17 cellular contexts compared by ENCODE assay signal in the genomic region with DNA sequence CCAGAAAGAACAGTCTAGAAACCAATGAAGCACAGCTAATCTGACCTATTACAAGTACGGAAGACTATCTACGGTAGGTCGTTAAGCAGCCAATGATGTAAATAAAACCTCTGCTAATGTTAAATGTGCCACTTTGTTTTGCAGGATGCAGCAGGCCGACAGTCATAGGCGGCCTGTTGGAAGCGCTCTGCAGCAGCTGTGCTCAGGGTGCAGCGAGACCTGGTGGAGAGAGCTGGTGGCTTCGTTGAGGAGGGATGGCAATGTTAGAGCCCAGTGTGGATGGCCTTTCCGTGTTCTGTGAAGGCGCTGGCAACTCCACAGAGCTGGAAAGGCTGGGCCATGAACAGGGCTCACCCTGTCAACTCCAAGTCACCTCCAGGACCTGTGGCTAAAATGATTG.
DNase-seq lines count a peak whose midpoint lies in the region; ATAC-seq and TF ChIP-seq lines count a peak whose summit lies in the region.
"Had no signal": no experiment of that assay in that cellular context is flagged by ENCODE, and none has a peak within 500 bp of the region (broad histone marks: within the 10 kb centered on the region; RNA-seq: fewer than 3 reads in every experiment).

No MANE protein-coding gene starts in this region.

- H2BK5ac ChIP-seq in H9 (ENCODE audit: insufficient read length, low read length), result no peak overlapping the region

- H3K4me1 Mint-ChIP-seq in GM23338, result peaks cover 16% of the 10 kb centered on the region
- peaks cover 27 to 34% of the 10 kb centered on the region in 2 experiments for H3K4me1 Mint-ChIP-seq in H9
- no peaks in the 10 kb centered on the region for H3K4me1 Mint-ChIP-seq in activated CD4-positive, alpha-beta T cell treated with anti-CD3 and anti-CD28 coated beads, Interleukin-2, amount 10 ng/mL, durations not matched to agents 24 days and 14 days
- H3K4me1 Mint-ChIP-seq: CD4-positive, alpha-beta memory T cell had no signal

- H3K27me3 ChIP-seq in GM23338 (ENCODE audit: insufficient read depth) (peaks cover 4% of the 10 kb centered on the region; the same call in 1 of the 2 replicates), H9 (ENCODE audit: insufficient read depth, low read length) (no peaks in the 10 kb centered on the region), gastroesophageal sphincter (no peaks in the 10 kb centered on the region), left lung (peaks cover 0 to 5% of the 10 kb centered on the region in 2 donors)

- peaks cover 13% of the 10 kb centered on the region; the same call in 1 of the 2 replicates for H3K9me2 ChIP-seq in GM23338 (ENCODE audit: insufficient read depth)

- no peaks in the 10 kb centered on the region for H4K20me1 ChIP-seq in GM23338 (replicated peaks; ENCODE audit: insufficient read depth)
- H4K20me1 ChIP-seq in H9 (ENCODE audit: control insufficient read depth, insufficient read depth, insufficient read length), result no peaks in the 10 kb centered on the region

- H3K9ac ChIP-seq in H9 (ENCODE audit: extremely low read depth, insufficient read length, low read length), result no peak overlapping the region

- H3K9me3 Mint-ChIP-seq in GM23338, result peaks cover 9% of the 10 kb centered on the region; the same call in 2 of the 3 replicates
- peaks cover 6 to 9% of the 10 kb centered on the region in 2 experiments; a peak in 4 of 5 replicates for H3K9me3 Mint-ChIP-seq in H9
- peaks cover 9% of the 10 kb centered on the region for H3K9me3 Mint-ChIP-seq in activated CD4-positive, alpha-beta T cell treated with anti-CD3 and anti-CD28 coated beads, Interleukin-2, amount 10 ng/mL, durations not matched to agents 24 days and 14 days

- H4K8ac ChIP-seq in H9 (replicated peaks; ENCODE audit: insufficient read length, low read depth, low read length), result no peak overlapping the region

- H2BK15ac ChIP-seq in H9 (ENCODE audit: low read depth, low read length), result no peak overlapping the region

- H4K5ac ChIP-seq in H9 (ENCODE audit: insufficient read length, low read depth, low read length), result no peak overlapping the region

- no peak overlapping the region for H2BK120ac ChIP-seq in H9 (ENCODE audit: low read depth, low read length, poor library complexity, severe bottlenecking)

- H3F3A ChIP-seq in GM23338 (replicated peaks; ENCODE audit: low read depth), result no peaks in the 10 kb centered on the region

- ATAC-seq in GM23338 (no peak), gastroesophageal sphincter (no peak), left lung (no peak), GM18517 (IDR thresholded peaks at IDR 0.05; ENCODE audit: unreplicated experiment) (no peak)
- ATAC-seq: HCT116 had no signal

- no peak; a peak in 1 of 4 replicates for TF ChIP-seq CTCF in GM23338 (conservative IDR thresholded peaks at IDR 0.05; ENCODE audit: low read depth in 2 of 2)
- TF ChIP-seq CTCF in H9 (conservative IDR thresholded peaks at IDR 0.05), result no peak
- no peak for TF ChIP-seq CTCF in VCaP (conservative IDR thresholded peaks at IDR 0.05)
- TF ChIP-seq CTCF in gastroesophageal sphincter (IDR thresholded peaks at IDR 0.05), result no peak
- no peak for TF ChIP-seq CTCF in left lung (IDR thresholded peaks at IDR 0.05)

- H3K14ac ChIP-seq in H9 (ENCODE audit: insufficient read depth, low read length), result no peak overlapping the region

- H3K36me3 Mint-ChIP-seq in GM23338 (ENCODE audit: low read depth), result no peaks in the 10 kb centered on the region
- peaks cover 0 to 3% (median 2%) of the 10 kb centered on the region in 3 experiments; a peak in 4 of 7 replicates for H3K36me3 Mint-ChIP-seq in H9 (ENCODE audit: insufficient read depth in 1 of 3, low read depth in 3 of 3)
- no peaks in the 10 kb centered on the region for H3K36me3 Mint-ChIP-seq in activated CD4-positive, alpha-beta T cell treated with anti-CD3 and anti-CD28 coated beads, Interleukin-2, amount 10 ng/mL, durations not matched to agents 24 days and 14 days (ENCODE audit: low read depth)
- H3K36me3 Mint-ChIP-seq: CD4-positive, alpha-beta memory T cell had no signal

- no peaks in the 10 kb centered on the region for H3K79me1 ChIP-seq in H9 (ENCODE audit: insufficient read depth, low read depth, low read length, poor library complexity, severe bottlenecking)

- H4K91ac ChIP-seq in H9 (ENCODE audit: insufficient read length, low read depth, low read length), result no peak overlapping the region

- H3K36me3 ChIP-seq in GM23338 (ENCODE audit: insufficient read depth), result no peaks in the 10 kb centered on the region
- no peaks in the 10 kb centered on the region for H3K36me3 ChIP-seq in gastroesophageal sphincter
- no peaks in the 10 kb centered on the region for H3K36me3 ChIP-seq in left lung

- H2AFZ ChIP-seq in GM23338 (no peak overlapping the region), H9 (ENCODE audit: low read length) (no peak overlapping the region)

- H3K27me3 Mint-ChIP-seq in GM23338 (ENCODE audit: insufficient read depth, low read depth, poor library complexity) (peaks cover 4% of the 10 kb centered on the region), H9 (ENCODE audit: low read depth) (peaks cover 10% of the 10 kb centered on the region)
- no peaks in the 10 kb centered on the region for H3K27me3 Mint-ChIP-seq in activated CD4-positive, alpha-beta T cell treated with anti-CD3 and anti-CD28 coated beads, Interleukin-2, amount 10 ng/mL, durations not matched to agents 24 days and 14 days
- H3K27me3 Mint-ChIP-seq: CD4-positive, alpha-beta memory T cell had no signal

- H3K79me2 ChIP-seq in GM23338 (replicated peaks; ENCODE audit: insufficient read depth), result no peaks in the 10 kb centered on the region
- H3K79me2 ChIP-seq in H9 (ENCODE audit: insufficient read depth, low read length), result no peaks in the 10 kb centered on the region

- peak; percentile 10 for DNase-seq in GM23338 (ENCODE audit: low spot score)
- DNase-seq in H9, result peak; percentile 32
- DNase-seq in G401 (ENCODE audit: low spot score), result no peak
- DNase-seq in left lung, result no peak
- no peak for DNase-seq in activated CD4-positive, alpha-beta T cell treated with anti-CD3 and anti-CD28 coated beads, Interleukin-2, amount 10 ng/mL, durations not matched to agents 24 days and 14 days
- DNase-seq: C1 segment of cervical spinal cord; Calu3; CD4-positive, alpha-beta memory T cell; COR-L47; DMS53; DMS79 treated with DMSO at 0.1 percent for 48 hours; GOT3; H7 had no signal

- in situ Hi-C loops in G401 (cut with HindIII; ENCODE audit: low sequenced_read_pairs), result no loop called here

- intact Hi-C loops in left lung (cut with DNase I), result no loop called here
- intact Hi-C loops in activated CD4-positive, alpha-beta T cell treated with anti-CD3 and anti-CD28 coated beads, Interleukin-2, amount 10 ng/mL, durations not matched to agents 24 days and 14 days (cut with micrococcal nuclease), result no loop called here

- no peak overlapping the region for H3K4ac ChIP-seq in H9 (ENCODE audit: low read depth, low read length)

- H3K4me1 ChIP-seq in GM23338 (ENCODE audit: insufficient read depth) (peaks cover 24% of the 10 kb centered on the region), H9 (ENCODE audit: insufficient read depth, low read length) (peaks cover 7% of the 10 kb centered on the region; the same call in 1 of the 2 replicates), gastroesophageal sphincter (peaks cover 0 to 36% (median 6%) of the 10 kb centered on the region in 3 donors), left lung (no peaks in the 10 kb centered on the region)

- TF ChIP-seq POLR2A in gastroesophageal sphincter (IDR thresholded peaks at IDR 0.05), result no peak

- no peak overlapping the region for H3K27ac ChIP-seq in GM23338 (ENCODE audit: low read depth)
- no peak overlapping the region for H3K27ac ChIP-seq in H9 (ENCODE audit: insufficient read length, low read depth, low read length)
- H3K27ac ChIP-seq in VCaP, result peak overlapping the region; percentile 74
- H3K27ac ChIP-seq in gastroesophageal sphincter, result peak overlapping the region in 3 of 4 donors; percentile 10 to 24 (median 24)
- H3K27ac ChIP-seq in left lung, result no peak overlapping the region

- TF ChIP-seq EP300 in gastroesophageal sphincter (IDR thresholded peaks at IDR 0.05), result no peak

- H3K4me2 ChIP-seq in GM23338 (no peak overlapping the region), H9 (ENCODE audit: insufficient read depth, insufficient read length, low read length) (no peak overlapping the region)

- H3K4me3 ChIP-seq in GM23338 (no peak overlapping the region), gastroesophageal sphincter (no peak overlapping the region), left lung (no peak overlapping the region)

- no peak overlapping the region for H3K23ac ChIP-seq in H9 (ENCODE audit: insufficient read length, low read depth, low read length)

- H3T11ph ChIP-seq in H9 (ENCODE audit: low read length), result no peak overlapping the region

- no peak overlapping the region for H2AK5ac ChIP-seq in H9 (ENCODE audit: insufficient read length, low read length)

- H3K9me3 ChIP-seq in H9 (ENCODE audit: control insufficient read depth, low read depth, low read length), result no peaks in the 10 kb centered on the region
- no peaks in the 10 kb centered on the region for H3K9me3 ChIP-seq in gastroesophageal sphincter
- peaks cover 0 to 7% of the 10 kb centered on the region in 2 donors for H3K9me3 ChIP-seq in left lung

- no peak overlapping the region; the same call in 1 of the 2 replicates for H3K27ac Mint-ChIP-seq in GM23338
- H3K27ac Mint-ChIP-seq in H9, result no peak overlapping the region; a peak in 1 of 7 replicates
- H3K27ac Mint-ChIP-seq in activated CD4-positive, alpha-beta T cell treated with anti-CD3 and anti-CD28 coated beads, Interleukin-2, amount 10 ng/mL, durations not matched to agents 24 days and 14 days, result no peak overlapping the region
- H3K27ac Mint-ChIP-seq: CD4-positive, alpha-beta memory T cell had no signal

- no CpG with 5 or more reads among the region's 10 CpGs for WGBS in H9 (ENCODE audit: extremely low coverage, insufficient read length, low lambda C conversion rate)
- 63% methylated on average over 5 of the region's 10 CpGs; no CpG with 5 or more reads in 1 of the 2 donors for WGBS in gastroesophageal sphincter (ENCODE audit: low coverage in 1 of 2), 2 donors

- no peak overlapping the region for H3K56ac ChIP-seq in H9 (ENCODE audit: insufficient read length, low read depth, low read length)

- H3K18ac ChIP-seq in H9 (ENCODE audit: insufficient read length, low read depth, low read length), result no peak overlapping the region

- H2BK20ac ChIP-seq in H9 (ENCODE audit: low read depth, low read length, poor library complexity, severe bottlenecking), result no peak overlapping the region

- H3K4me3 Mint-ChIP-seq in GM23338 (no peak overlapping the region), H9 (no peak overlapping the region)
- no peak overlapping the region for H3K4me3 Mint-ChIP-seq in activated CD4-positive, alpha-beta T cell treated with anti-CD3 and anti-CD28 coated beads, Interleukin-2, amount 10 ng/mL, durations not matched to agents 24 days and 14 days
- H3K4me3 Mint-ChIP-seq: CD4-positive, alpha-beta memory T cell had no signal

- H2BK12ac ChIP-seq in H9 (ENCODE audit: insufficient read length, low read depth, low read length), result no peak overlapping the region

- no peaks in the 10 kb centered on the region for H3K23me2 ChIP-seq in H9 (ENCODE audit: insufficient read length, low read depth, low read length, poor library complexity, severe bottlenecking)

TF ChIP-seq in GM23338, 12 proteins besides CTCF, POLR2A, EP300 and RAD21 (continues in another document):
- TF ChIP-seq POLR2AphosphoS5 (IDR thresholded peaks at IDR 0.05; ENCODE audit: low read depth), result no peak
- no peak for TF ChIP-seq ZNF114 (CRISPR knock-in tag; IDR thresholded peaks at IDR 0.05)

Comparison
In these comparisons a context has a peak if more than half of its experiments do, and no peak if none do; other contexts are left out.
1. DNase-seq: peak in GM23338 (single experiment) and H9 (single experiment); none in G401 (single experiment), left lung (0 of 2) and activated CD4-positive, alpha-beta T cell treated with anti-CD3 and anti-CD28 coated beads, Interleukin-2, amount 10 ng/mL, durations not matched to agents 24 days and 14 days (single experiment).
2. H3K27ac ChIP-seq: peak in VCaP (single experiment) and gastroesophageal sphincter (3 of 4); none in GM23338 (single experiment), H9 (single experiment) and left lung (0 of 2).